Comparison of ENCODE assay signal across 22 cellular contexts in the genomic region with DNA sequence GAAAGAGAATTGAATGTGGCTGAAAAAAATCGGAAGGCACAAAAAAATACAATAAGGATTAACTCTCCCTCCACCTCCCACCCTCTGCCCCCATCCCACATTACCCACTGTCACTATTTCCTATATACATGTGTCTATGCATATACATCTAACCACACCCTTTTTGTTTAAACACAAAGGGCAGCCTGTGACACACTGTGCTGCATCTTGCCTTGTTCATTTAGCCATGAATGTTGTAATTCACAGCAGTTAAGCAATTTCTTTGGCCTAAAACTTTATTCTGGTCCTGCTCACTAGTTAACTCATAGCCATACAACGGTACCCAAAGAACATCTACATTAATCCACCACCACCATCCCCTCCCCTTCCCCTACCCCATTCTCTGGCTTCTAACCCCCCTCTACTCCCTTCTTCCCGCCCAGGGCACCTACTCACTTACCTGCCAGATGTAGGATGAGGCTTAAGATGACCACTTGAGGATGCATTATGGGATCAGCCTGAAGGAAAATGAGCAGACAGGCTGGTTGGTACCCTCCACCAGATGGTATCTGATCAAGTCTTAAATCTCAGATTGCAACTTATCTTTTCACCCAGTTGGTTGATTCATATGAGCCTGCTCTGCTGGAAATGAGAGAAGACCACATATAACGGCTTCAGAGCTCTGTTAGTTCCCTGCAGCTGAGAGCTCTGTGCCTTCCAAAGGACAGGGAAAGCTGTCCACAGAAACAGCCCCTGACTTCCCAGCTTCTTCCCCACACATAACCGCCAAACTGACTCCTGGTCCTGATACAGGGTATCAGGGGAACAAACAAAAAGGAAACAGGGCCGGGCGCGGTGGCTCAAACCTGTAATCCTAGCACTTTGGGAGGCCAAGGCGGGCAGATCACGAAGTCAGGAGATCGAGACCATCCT. TPM values are rescaled to one million over a fixed set of nuclear protein-coding genes. Genes with fewer than 3 reads are reported as not detected.
DNase-seq lines count a peak whose midpoint lies in the region; ATAC-seq and TF ChIP-seq lines count a peak whose summit lies in the region.
"Had no signal": no experiment of that assay in that cellular context is flagged by ENCODE, and none has a peak within 500 bp of the region (broad histone marks: within the 10 kb centered on the region; RNA-seq: fewer than 3 reads in every experiment).

No MANE protein-coding gene starts in this region.

- H3K36me3 Mint-ChIP-seq in GM23338 (ENCODE audit: low read depth): no peaks in the 10 kb centered on the region
- no peaks in the 10 kb centered on the region for H3K36me3 Mint-ChIP-seq in naive thymus-derived CD8-positive, alpha-beta T cell
- H3K36me3 Mint-ChIP-seq: CD4-positive, alpha-beta memory T cell; IgD-negative memory B cell; mesothelial cell of epicardium had no signal

- intact Hi-C loops in OCI-LY7 (cut with micrococcal nuclease; ENCODE audit: unreplicated experiment): no loop called here

- CTCF ChIA-PET in OCI-LY7 (lab: Charles Lee; ENCODE audit: unreplicated experiment): no interaction called here

- TF ChIP-seq CTCF in 22Rv1 (IDR thresholded peaks at IDR 0.05) (no peak), GM23338 (conservative IDR thresholded peaks at IDR 0.05; ENCODE audit: low read depth in 2 of 2) (no peak), OCI-LY7 (conservative IDR thresholded peaks at IDR 0.05; ENCODE audit: low read length) (no peak), tibial nerve (IDR thresholded peaks at IDR 0.05) (no peak)

- WGBS in tibial nerve, 2 donors: 88 to 89% methylated on average over 11 of the region's 11 CpGs

- H3K4me3 ChIP-seq in GM23338 (no peak overlapping the region), OCI-LY7 (ENCODE audit: low read depth, low read length, poor library complexity, severe bottlenecking) (no peak overlapping the region), tibial nerve (no peak overlapping the region)
- H3K4me3 ChIP-seq: spleen, vagina had no signal

- H3K9me3 ChIP-seq in OCI-LY7 (ENCODE audit: low read length): no peaks in the 10 kb centered on the region
- no peaks in the 10 kb centered on the region for H3K9me3 ChIP-seq in tibial nerve
- H3K9me3 ChIP-seq: spleen, vagina had no signal

- no peak for ATAC-seq in GM23338
- no peak for ATAC-seq in naive thymus-derived CD8-positive, alpha-beta T cell
- ATAC-seq: left cardiac atrium had no signal

- no peak overlapping the region for H3K4me3 Mint-ChIP-seq in GM23338
- H3K4me3 Mint-ChIP-seq in naive thymus-derived CD8-positive, alpha-beta T cell: no peak overlapping the region
- H3K4me3 Mint-ChIP-seq: activated naive CD4-positive, alpha-beta T cell treated with anti-CD3 and anti-CD28 coated beads for 36 hours; CD4-positive, alpha-beta memory T cell; IgD-negative memory B cell; mesothelial cell of epicardium had no signal

- H3K4me1 ChIP-seq in GM23338 (ENCODE audit: insufficient read depth): no peaks in the 10 kb centered on the region
- H3K4me1 ChIP-seq in OCI-LY7 (ENCODE audit: insufficient read depth, low read length, poor library complexity, severe bottlenecking): no peaks in the 10 kb centered on the region
- H3K4me1 ChIP-seq in tibial nerve: no peaks in the 10 kb centered on the region
- H3K4me1 ChIP-seq: spleen, vagina had no signal

- H3K9me3 Mint-ChIP-seq in GM23338: no peaks in the 10 kb centered on the region
- no peaks in the 10 kb centered on the region for H3K9me3 Mint-ChIP-seq in naive thymus-derived CD8-positive, alpha-beta T cell
- H3K9me3 Mint-ChIP-seq: activated naive CD4-positive, alpha-beta T cell treated with anti-CD3 and anti-CD28 coated beads for 36 hours; mesothelial cell of epicardium had no signal

- H2AFZ ChIP-seq in GM23338: peak overlapping the region; percentile 32; the same call in 1 of the 2 replicates
- peak overlapping the region; percentile 28; the same call in 1 of the 2 replicates for H2AFZ ChIP-seq in OCI-LY7 (ENCODE audit: low read length)

- no peak overlapping the region for H3K27ac Mint-ChIP-seq in GM23338
- H3K27ac Mint-ChIP-seq in naive thymus-derived CD8-positive, alpha-beta T cell: peak overlapping the region in 1 of 10 donors; percentile 85
- H3K27ac Mint-ChIP-seq: activated naive CD4-positive, alpha-beta T cell treated with anti-CD3 and anti-CD28 coated beads for 36 hours; mesothelial cell of epicardium had no signal

- H3K9me2 ChIP-seq in GM23338 (ENCODE audit: insufficient read depth) (no peaks in the 10 kb centered on the region), OCI-LY7 (ENCODE audit: insufficient read depth, low read length) (no peaks in the 10 kb centered on the region)

- no peaks in the 10 kb centered on the region for H3K36me3 ChIP-seq in GM23338 (ENCODE audit: insufficient read depth)
- H3K36me3 ChIP-seq in OCI-LY7 (ENCODE audit: insufficient read depth, low read length): no peaks in the 10 kb centered on the region
- no peaks in the 10 kb centered on the region for H3K36me3 ChIP-seq in tibial nerve
- H3K36me3 ChIP-seq: spleen, vagina had no signal

- H3K27me3 Mint-ChIP-seq in GM23338 (ENCODE audit: insufficient read depth, low read depth, poor library complexity): peaks cover 2% of the 10 kb centered on the region
- no peaks in the 10 kb centered on the region for H3K27me3 Mint-ChIP-seq in naive thymus-derived CD8-positive, alpha-beta T cell
- H3K27me3 Mint-ChIP-seq: CD4-positive, alpha-beta memory T cell; IgD-negative memory B cell had no signal

- DNase-seq in GM23338 (ENCODE audit: low spot score) (no peak), OCI-LY7 (ENCODE audit: low spot score) (no peak), kidney tubule cell (ENCODE audit: low spot score) (peak; percentile 29), tibial nerve (ENCODE audit: low spot score in 2 of 2) (no peak), SW 1271 (lab: John Stamatoyannopoulos, UW) (no peak), cerebellar nuclear complex (lab: John Stamatoyannopoulos, UW) (no peak)
- DNase-seq in naive thymus-derived CD8-positive, alpha-beta T cell: no peak
- DNase-seq: activated CD4-positive, alpha-beta T cell treated with anti-CD3 and anti-CD28 coated beads, Interleukin-2, amount 50 U/mL, for 4 hours; activated naive CD4-positive, alpha-beta T cell treated with anti-CD3 and anti-CD28 coated beads for 36 hours; CD4-positive, alpha-beta memory T cell; left cardiac atrium; NCI-H1048; NCI-H1930; spleen; stimulated activated CD4-positive, alpha-beta T cell treated with anti-CD3 and anti-CD28 coated beads, Interleukin-4, amount 100 ng/mL, for 4 hours; substantia nigra had no signal

- H3K79me2 ChIP-seq in GM23338 (replicated peaks; ENCODE audit: insufficient read depth): no peaks in the 10 kb centered on the region
- H3K79me2 ChIP-seq in OCI-LY7 (ENCODE audit: insufficient read depth, low read depth, low read length): no peaks in the 10 kb centered on the region

- BruUV-seq in OCI-LY7 (replicated peaks; lab: Mats Ljungman, UMichigan): no TSS peak

- no peak for TF ChIP-seq EP300 in tibial nerve (IDR thresholded peaks at IDR 0.05)

- no peak for TF ChIP-seq POLR2A in tibial nerve (IDR thresholded peaks at IDR 0.05)

- no peaks in the 10 kb centered on the region for H3F3A ChIP-seq in GM23338 (replicated peaks; ENCODE audit: low read depth)

- H3K27me3 ChIP-seq in GM23338 (ENCODE audit: insufficient read depth): no peaks in the 10 kb centered on the region
- no peaks in the 10 kb centered on the region for H3K27me3 ChIP-seq in tibial nerve
- H3K27me3 ChIP-seq: spleen, vagina had no signal

- no peak overlapping the region for H3K4me2 ChIP-seq in GM23338
- H3K4me2 ChIP-seq in OCI-LY7 (ENCODE audit: low read length): no peak overlapping the region

- POLR2A ChIA-PET in OCI-LY7 (lab: Charles Lee): interaction anchor here (0.7 kb wide), 2 partner anchors 104 to 528 kb away, joined by 3 read pairs; no protein-coding TSS in a partner anchor
- POLR2A ChIA-PET in naive thymus-derived CD8-positive, alpha-beta T cell (lab: Charles Lee): interaction anchor here (0.9 kb wide), 1 partner anchor 85 kb away, joined by 3 read pairs; the partner anchor contains the start of gene MED7

- no peaks in the 10 kb centered on the region for H3K4me1 Mint-ChIP-seq in GM23338
- peaks cover 0 to 1% (median 0%) of the 10 kb centered on the region in 4 donors for H3K4me1 Mint-ChIP-seq in naive thymus-derived CD8-positive, alpha-beta T cell
- H3K4me1 Mint-ChIP-seq: CD4-positive, alpha-beta memory T cell; IgD-negative memory B cell; mesothelial cell of epicardium had no signal

- H4K20me1 ChIP-seq in GM23338 (replicated peaks; ENCODE audit: insufficient read depth) (no peaks in the 10 kb centered on the region), OCI-LY7 (ENCODE audit: insufficient read depth, low read length) (no peaks in the 10 kb centered on the region)

- H3K27ac ChIP-seq in 22Rv1 (peak overlapping the region; percentile 86), GM23338 (ENCODE audit: low read depth) (no peak overlapping the region), OCI-LY7 (ENCODE audit: low read depth, low read length, poor library complexity, severe bottlenecking) (no peak overlapping the region), tibial nerve (no peak overlapping the region)
- H3K27ac ChIP-seq: spleen, vagina had no signal

TF ChIP-seq in GM23338, 12 proteins besides CTCF, POLR2A, EP300 and RAD21 (continues in another document):
- TF ChIP-seq ZNF114 (CRISPR knock-in tag; IDR thresholded peaks at IDR 0.05) (no peak), STAT1 (IDR thresholded peaks at IDR 0.05; ENCODE audit: unreplicated experiment) (no peak), EZH2phosphoT487 (IDR thresholded peaks at IDR 0.05; ENCODE audit: unreplicated experiment) (no peak), CREB1 (CRISPR knock-in tag; IDR thresholded peaks at IDR 0.05; ENCODE audit: low read depth) (no peak), EZH2 (IDR thresholded peaks at IDR 0.05; ENCODE audit: low read depth, unreplicated experiment) (no peak), NANOG (IDR thresholded peaks at IDR 0.05; ENCODE audit: borderline replicate concordance) (no peak), POLR2AphosphoS5 (IDR thresholded peaks at IDR 0.05; ENCODE audit: low read depth) (no peak), ZNF331 (CRISPR knock-in tag; IDR thresholded peaks at IDR 0.05; ENCODE audit: low read depth) (no peak)

RNA-seq across cellular contexts. Expression of gene HAVCR1, which starts 1.2 kb away (rescaled TPM):
- total RNA-seq in GM23338 (2014; rRNA removed; shearing (Covaris generic)): not detected in 2 replicates
- polyA plus RNA-seq in GM23338 (2016; fragmentation: Nextera tagmentation; extraction: Ambion mirVana): not detected in 2 replicates
- total RNA-seq in OCI-LY7 (2014; rRNA removed; shearing (Covaris generic)): 0.13 TPM in 1 of 2 replicates, not detected in the other
- total RNA-seq in OCI-LY7 (2022): not detected in 2 replicates
- total RNA-seq in naive thymus-derived CD8-positive, alpha-beta T cell: 10 to 100 TPM; 26.5 to 30.2 TPM
- 1 to 10 TPM; 2.3 to 4.7 (median 4.6) TPM for polyA plus RNA-seq in naive thymus-derived CD8-positive, alpha-beta T cell
- total RNA-seq in tibial nerve: under 1 TPM in 1 of 4 donors, not detected in 3; 0.42 TPM
- total RNA-seq: fibroblast of villous mesenchyme, NCI-H460, vagina had no signal
- polyA plus RNA-seq: IgD-negative memory B cell, spleen had no signal

RNA-seq across cellular contexts. Expression of gene HAVCR2, which starts 51.1 kb away (rescaled TPM):
- 0.49 and 3.4 TPM in 2 replicates for total RNA-seq in GM23338 (2014; rRNA removed; shearing (Covaris generic))
- 0.07 TPM in 1 of 2 replicates, not detected in the other for polyA plus RNA-seq in GM23338 (2016; fragmentation: Nextera tagmentation; extraction: Ambion mirVana)
- 4.2 and 7.4 TPM in 2 replicates for total RNA-seq in OCI-LY7 (2014; rRNA removed; shearing (Covaris generic))
- 3.7 and 4.4 TPM in 2 replicates for total RNA-seq in OCI-LY7 (2022)
- 1 to 10 TPM; 5.4 to 8.1 TPM for total RNA-seq in naive thymus-derived CD8-positive, alpha-beta T cell
- polyA plus RNA-seq in naive thymus-derived CD8-positive, alpha-beta T cell: 1 to 10 TPM; 4.4 to 8.9 (median 5.4) TPM
- total RNA-seq in tibial nerve: 10 to 100 TPM in 3 of 4 donors, 1 to 10 TPM in 1; 7.7 to 32.1 (median 13.8) TPM
- total RNA-seq: fibroblast of villous mesenchyme, NCI-H460 had no signal

Comparison
In these comparisons a context has a peak if more than half of its experiments do, and no peak if none do; other contexts are left out.
1. RNA of gene HAVCR1, which starts 1.2 kb away (total RNA-seq): 26.5 to 30.2 TPM in naive thymus-derived CD8-positive, alpha-beta T cell; 0.42 TPM in tibial nerve, 0.13 TPM in OCI-LY7 and not detected in GM23338; every median in the first group is over 10 times any median in the second.